In genomic region chr19:7830272-7830771, GRCh38 we compare ENCODE assay signal across 8 cellular contexts. TPM values are rescaled to one million over a fixed set of nuclear protein-coding genes. Genes with fewer than 3 reads are reported as not detected.
A peak's percentile ranks its signal among the peaks of the same experiment; 100 is the strongest.
DNase-seq lines count a peak whose midpoint lies in the region; ATAC-seq and TF ChIP-seq lines count a peak whose summit lies in the region.

No MANE protein-coding gene starts in this region.

- no peaks in the 10 kb centered on the region for H3K36me3 ChIP-seq in mucosa of stomach (ENCODE audit: control insufficient read depth, insufficient read depth, low read length)

- H3K9ac ChIP-seq in mucosa of stomach (ENCODE audit: low read length): peak overlapping the region; percentile 66

- DNase-seq in AG04450 (ENCODE audit: low read depth, low spot score) (no peak), HL-60 (ENCODE audit: low read depth in 1 of 2, low spot score in 1 of 2) (no peak), cardiac fibroblast (ENCODE audit: low read depth in 2 of 2) (no peak), LoVo (ENCODE audit: low spot score) (no peak), KG1 (lab: John Stamatoyannopoulos, UW) (no peak)
- DNase-seq in effector CD8-positive, alpha-beta T cell (lab: John Stamatoyannopoulos, UW): no peak

- no peak overlapping the region for H3K27ac ChIP-seq in AG04450 (ENCODE audit: low read depth, low read length)
- H3K27ac ChIP-seq in HL-60 (replicated peaks): no peak overlapping the region

- TF ChIP-seq CTCF in AG04450 (IDR thresholded peaks at IDR 0.05; ENCODE audit: low read depth, low read length) (no peak), HL-60 (IDR thresholded peaks at IDR 0.05; ENCODE audit: insufficient read depth, low read length) (no peak), cardiac fibroblast (IDR thresholded peaks at IDR 0.05; ENCODE audit: low read depth, low read length) (no peak)

- no peak for ATAC-seq in HG03108 (IDR thresholded peaks at IDR 0.05; ENCODE audit: unreplicated experiment)

- POLR2A ChIA-PET in AG04450 (lab: Yijun Ruan, JAX): no interaction called here

- H3K9me3 ChIP-seq in AG04450 (ENCODE audit: control insufficient read depth, insufficient read depth, low read length) (no peaks in the 10 kb centered on the region; the same call in 1 of the 2 replicates), mucosa of stomach (ENCODE audit: control insufficient read depth, low read length) (no peaks in the 10 kb centered on the region)

- CTCF ChIA-PET in AG04450 (lab: Charles Lee): no interaction called here

- H3K4me3 ChIP-seq in AG04450 (ENCODE audit: low read depth, low read length) (peak overlapping the region; percentile 72), HL-60 (replicated peaks; ENCODE audit: insufficient read depth, low read length) (peak overlapping the region; percentile 59), cardiac fibroblast (replicated peaks in 1 of 2; ENCODE audit: low read depth in 2 of 2, low read length in 2 of 2) (peak overlapping the region; percentile 69 to 72), mucosa of stomach (ENCODE audit: low read length) (no peak overlapping the region)

- H3K4me1 ChIP-seq in mucosa of stomach (ENCODE audit: control insufficient read depth, insufficient read depth, low read length): peaks cover 43% of the 10 kb centered on the region

- H3K27me3 ChIP-seq in AG04450 (ENCODE audit: control insufficient read depth, insufficient read depth, low read length): peaks cover 4% of the 10 kb centered on the region
- no peaks in the 10 kb centered on the region for H3K27me3 ChIP-seq in HL-60 (ENCODE audit: insufficient read depth, poor library complexity, severe bottlenecking)
- H3K27me3 ChIP-seq in mucosa of stomach (ENCODE audit: control insufficient read depth, insufficient read depth, low read length): no peaks in the 10 kb centered on the region

RNA-seq across cellular contexts. Expression of gene EVI5L, which starts 0.3 kb away (rescaled TPM):
- polyA plus RNA-seq in AG04450 (2011; rRNA removed): 6.7 and 9.1 TPM in 2 replicates
- 9.6 and 20.1 TPM in 2 replicates for polyA minus RNA-seq in AG04450 (2011; rRNA and poly(A)+ RNA removed)

RNA-seq across cellular contexts. Expression of gene PRR36, which starts 43.9 kb away (rescaled TPM):
- not detected in 2 replicates for polyA plus RNA-seq in AG04450 (2011; rRNA removed)
- not detected in 2 replicates for polyA minus RNA-seq in AG04450 (2011; rRNA and poly(A)+ RNA removed)

RNA-seq across cellular contexts. Expression of gene LRRC8E, which starts 58.0 kb away (rescaled TPM):
- 4.1 and 4.7 TPM in 2 replicates for polyA plus RNA-seq in AG04450 (2011; rRNA removed)
- polyA minus RNA-seq in AG04450 (2011; rRNA and poly(A)+ RNA removed): 5.8 TPM in 2 replicates
